ENCODE assay signal across 9 cellular contexts in genomic region chrX:15761564-15762191, GRCh38. TPM values are rescaled to one million over a fixed set of nuclear protein-coding genes. Genes with fewer than 3 reads are reported as not detected.
DNase-seq lines count a peak whose midpoint lies in the region; ATAC-seq, FAIRE-seq and TF ChIP-seq lines count a peak whose summit lies in the region.
"Had no signal": no experiment of that assay in that cellular context is flagged by ENCODE, and none has a peak within 500 bp of the region (broad histone marks: within the 10 kb centered on the region; RNA-seq: fewer than 3 reads in every experiment).

No MANE protein-coding gene starts in this region.

- peak; percentile 44; the same call in 1 of the 3 replicates for ATAC-seq in HepG2
- peak; percentile 52 for ATAC-seq in upper lobe of right lung
- ATAC-seq in GM19324 (IDR thresholded peaks at IDR 0.05; ENCODE audit: low FRiP score, unreplicated experiment) = no peak

- no peaks in the 10 kb centered on the region for H3K79me2 ChIP-seq in OCI-LY3 (ENCODE audit: low read length)
- H3K79me2 ChIP-seq in HepG2 (ENCODE audit: insufficient read depth, low read length) = no peaks in the 10 kb centered on the region

- no peaks in the 10 kb centered on the region for H3K36me3 ChIP-seq in OCI-LY3 (replicated peaks; ENCODE audit: low read depth, low read length)
- H3K36me3 ChIP-seq in brain microvascular endothelial cell (replicated peaks) = no peaks in the 10 kb centered on the region
- no peaks in the 10 kb centered on the region for H3K36me3 ChIP-seq in HepG2 (replicated peaks in 1 of 2; ENCODE audit: control insufficient read depth in 1 of 2, insufficient read depth in 2 of 2, low read length in 2 of 2)
- no peaks in the 10 kb centered on the region for H3K36me3 ChIP-seq in upper lobe of right lung
- H3K36me3 ChIP-seq: BLaER1 had no signal

- WGBS in HepG2 (ENCODE audit: low lambda C conversion rate) = 94% methylated on average over 5 of the region's 8 CpGs

- TF ChIP-seq POLR2A in HepG2 (IDR thresholded peaks at IDR 0.05; ENCODE audit: insufficient read depth in 1 of 2, low read depth in 2 of 2, low read length in 2 of 2) = no peak

- no peak overlapping the region for H3K27ac ChIP-seq in OCI-LY3 (ENCODE audit: low read length)
- no peak overlapping the region for H3K27ac ChIP-seq in brain microvascular endothelial cell
- H3K27ac ChIP-seq in HepG2 (ENCODE audit: extremely low read length, insufficient read depth, low read length) = no peak overlapping the region
- H3K27ac ChIP-seq in upper lobe of right lung = no peak overlapping the region
- H3K27ac ChIP-seq: BLaER1 had no signal

- intact Hi-C loops in HepG2 (cut with micrococcal nuclease; ENCODE audit: unreplicated experiment) = loop anchor here (2.0 to 10.0 kb wide), 2 partner anchors 213 to 375 kb away; no protein-coding TSS in a partner anchor
- intact Hi-C loops in upper lobe of right lung (cut with DNase I) = no loop called here

- H4K20me1 ChIP-seq in OCI-LY3 (ENCODE audit: insufficient read depth, low read length) (no peaks in the 10 kb centered on the region), HepG2 (ENCODE audit: insufficient read depth, low read length) (no peaks in the 10 kb centered on the region)

- CTCF ChIA-PET in HepG2 (lab: Yijun Ruan, JAX; ENCODE audit: low intra/inter-chr PET ratio, low total read pairs) = no interaction called here

- no TSS peak for BruUV-seq in HepG2 (replicated peaks; lab: Mats Ljungman, UMichigan)

- POLR2A ChIA-PET in HepG2 (lab: Yijun Ruan, JAX) = no interaction called here

- H3K4me2 ChIP-seq in OCI-LY3 (ENCODE audit: low read length) (no peak overlapping the region), HepG2 (ENCODE audit: low read depth, low read length) (no peak overlapping the region)
- H3K4me2 ChIP-seq: BLaER1 had no signal

- H3K9ac ChIP-seq in OCI-LY3 (ENCODE audit: low read length) = no peak overlapping the region
- no peak overlapping the region for H3K9ac ChIP-seq in HepG2 (ENCODE audit: insufficient read depth, low read depth, low read length)
- H3K9ac ChIP-seq: BLaER1 had no signal

- TF ChIP-seq CTCF in GM20000 (IDR thresholded peaks at IDR 0.05; ENCODE audit: extremely low read depth, missing control alignments) (no peak), OCI-LY3 (IDR thresholded peaks at IDR 0.05; ENCODE audit: low read depth, low read length) (peak; percentile 62), brain microvascular endothelial cell (IDR thresholded peaks at IDR 0.05; ENCODE audit: low read depth, low read length, missing control alignments) (peak; percentile 90), HepG2 (CRISPR knock-in tag; IDR thresholded peaks at IDR 0.05) (peak; percentile 49), upper lobe of right lung (IDR thresholded peaks at IDR 0.05) (peak; percentile 65)

- H3K9me3 ChIP-seq in OCI-LY3 (ENCODE audit: insufficient read depth, low read length) (no peaks in the 10 kb centered on the region), HepG2 (ENCODE audit: low read length) (no peaks in the 10 kb centered on the region), upper lobe of right lung (no peaks in the 10 kb centered on the region)
- H3K9me3 ChIP-seq: BLaER1 had no signal

- H2AFZ ChIP-seq in OCI-LY3 (ENCODE audit: low read depth, low read length) = no peak overlapping the region
- H2AFZ ChIP-seq in HepG2 (ENCODE audit: low read length) = no peak overlapping the region

- in situ Hi-C loops in brain microvascular endothelial cell (cut with HindIII; ENCODE audit: low pct_ligation_motif_present, low sequenced_read_pairs) = no loop called here
- in situ Hi-C loops in HepG2 (cut with HindIII; ENCODE audit: extremely low pct_ligation_motif_present, low pct_unique_long_range_greater_than_20kb) = no loop called here

- H3K4me3 ChIP-seq in OCI-LY3 (ENCODE audit: low read length) (no peak overlapping the region), brain microvascular endothelial cell (ENCODE audit: low read depth, low read length) (no peak overlapping the region), HepG2 (replicated peaks in 1 of 3; ENCODE audit: insufficient read depth in 1 of 3, low read depth in 2 of 3, low read length in 3 of 3) (no peak overlapping the region), upper lobe of right lung (no peak overlapping the region)
- H3K4me3 ChIP-seq: BLaER1 had no signal

- no peak for TF ChIP-seq RAD21 in HepG2 (CRISPR knock-in tag; IDR thresholded peaks at IDR 0.05)

- FAIRE-seq in HepG2 (lab: Jason Lieb, UNC) = no peak

- DNase-seq in NCI-H1105 treated with DMSO at 0.1 percent for 48 hours (lab: John Stamatoyannopoulos, UW) = peak; percentile 1
- DNase-seq in NCI-H1105 (lab: John Stamatoyannopoulos, UW) = no peak
- DNase-seq in GM20000 (ENCODE audit: low spot score) = peak; percentile 25
- DNase-seq in brain microvascular endothelial cell = peak; percentile 38
- DNase-seq in HepG2 (ENCODE audit: low spot score) = no peak
- DNase-seq in upper lobe of right lung = no peak

- no peak for TF ChIP-seq EP300 in HepG2 (IDR thresholded peaks at IDR 0.05; ENCODE audit: low read depth in 2 of 2, low read length in 2 of 2)
- no peak for TF ChIP-seq EP300 in HepG2 (CRISPR knock-in tag; IDR thresholded peaks at IDR 0.05; ENCODE audit: borderline replicate concordance)

- H3K27me3 ChIP-seq in OCI-LY3 (ENCODE audit: low read depth, low read length) = no peaks in the 10 kb centered on the region
- no peaks in the 10 kb centered on the region for H3K27me3 ChIP-seq in brain microvascular endothelial cell (replicated peaks)
- H3K27me3 ChIP-seq in HepG2 (ENCODE audit: control insufficient read depth in 1 of 2, insufficient read depth in 2 of 2, low read length in 2 of 2) = no peaks in the 10 kb centered on the region
- H3K27me3 ChIP-seq in upper lobe of right lung = no peaks in the 10 kb centered on the region

- H3K4me1 ChIP-seq in OCI-LY3 (ENCODE audit: low read length) (peaks cover 2% of the 10 kb centered on the region; the same call in 1 of the 2 replicates), HepG2 (ENCODE audit: insufficient read depth, low read length) (no peaks in the 10 kb centered on the region), upper lobe of right lung (no peaks in the 10 kb centered on the region)
- H3K4me1 ChIP-seq: BLaER1 had no signal

TF ChIP-seq in HepG2, 621 proteins besides CTCF, POLR2A, EP300 and RAD21:
- no peak for TF ChIP-seq JUND (CRISPR knock-in tag; IDR thresholded peaks at IDR 0.05)
- TF ChIP-seq RFX5 (IDR thresholded peaks at IDR 0.05; ENCODE audit: low read depth, low read length) = no peak
- TF ChIP-seq STAG1 (CRISPR knock-in tag; IDR thresholded peaks at IDR 0.05) = peak; percentile 46
- no peak for TF ChIP-seq TBX2 (CRISPR knock-in tag; IDR thresholded peaks at IDR 0.05; ENCODE audit: borderline replicate concordance)
- no peak for TF ChIP-seq ZBTB21 (CRISPR knock-in tag; IDR thresholded peaks at IDR 0.05)
- no peak for TF ChIP-seq ZNF878 (CRISPR knock-in tag; IDR thresholded peaks at IDR 0.05)

RNA-seq across cellular contexts. Expression of gene CA5B, which starts 23.6 kb away (rescaled TPM):
- total RNA-seq in HepG2 (2016; rRNA removed; fragmentation: Illumina TruSeq; extraction: Trizol) = 1.7 and 2.3 TPM in 2 replicates
- 1.3 and 2.4 TPM in 2 replicates for total RNA-seq in HepG2 (2016; cell fraction: cytosol; rRNA removed; fragmentation: Illumina TruSeq; extraction: Trizol; ENCODE audit: low read depth)
- total RNA-seq in HepG2 (2016; cell fraction: insoluble cytoplasmic fraction; rRNA removed; fragmentation: Illumina TruSeq; extraction: Trizol) = 1.6 and 3.5 TPM in 2 replicates
- total RNA-seq in HepG2 (2016; cell fraction: membrane; rRNA removed; fragmentation: Illumina TruSeq; extraction: Trizol) = 1.3 and 2.4 TPM in 2 replicates
- total RNA-seq in HepG2 (2016; cell fraction: nucleus; rRNA removed; fragmentation: Illumina TruSeq; extraction: Trizol) = 5.5 and 5.6 TPM in 2 replicates
- 1.8 and 2.2 TPM in 2 replicates for polyA plus RNA-seq in HepG2 (2011; rRNA removed)
- 1.2 and 1.8 TPM in 2 replicates for polyA plus RNA-seq in HepG2 (2011; cell fraction: cytosol; rRNA removed)
- polyA plus RNA-seq in HepG2 (2011; cell fraction: nucleus; rRNA removed) = 3.3 and 4.2 TPM in 2 replicates
- polyA plus RNA-seq in HepG2 (2012) = 0.89 and 1.7 TPM in 2 replicates
- 0.38 and 0.59 TPM in 2 replicates for polyA plus RNA-seq in HepG2 (2016; cell fraction: cytosol; fragmentation: Illumina TruSeq; extraction: Trizol; ENCODE audit: low read depth)
- 1.3 and 1.9 TPM in 2 replicates for polyA plus RNA-seq in HepG2 (2016; cell fraction: insoluble cytoplasmic fraction; fragmentation: Illumina TruSeq; extraction: Trizol; ENCODE audit: low read depth)
- polyA plus RNA-seq in HepG2 (2016; cell fraction: membrane; fragmentation: Illumina TruSeq; extraction: Trizol; ENCODE audit: low read depth) = 0.49 and 1.0 TPM in 2 replicates
- 6.4 and 6.6 TPM in 2 replicates for polyA plus RNA-seq in HepG2 (2016; cell fraction: nucleus; fragmentation: Illumina TruSeq; extraction: Trizol; ENCODE audit: insufficient read depth, low read depth)
- 5.5 and 9.5 TPM in 2 replicates for polyA minus RNA-seq in HepG2 (2011; rRNA and poly(A)+ RNA removed; ENCODE audit: low replicate concordance)
- polyA minus RNA-seq in HepG2 (2011; cell fraction: cytosol; rRNA and poly(A)+ RNA removed) = 0.44 and 1.2 TPM in 2 replicates
- polyA minus RNA-seq in HepG2 (2011; cell fraction: nucleus; rRNA and poly(A)+ RNA removed) = 12.1 and 12.4 TPM in 2 replicates
- total RNA-seq in upper lobe of right lung = 11.2 TPM

RNA-seq across cellular contexts. Expression of gene ZRSR2, which starts 28.6 kb away (rescaled TPM):
- total RNA-seq in HepG2 (2016; rRNA removed; fragmentation: Illumina TruSeq; extraction: Trizol) (3.6 and 4.9 TPM in 2 replicates), upper lobe of right lung (9.5 TPM)
- 0.71 and 0.97 TPM in 2 replicates for total RNA-seq in HepG2 (2016; cell fraction: cytosol; rRNA removed; fragmentation: Illumina TruSeq; extraction: Trizol; ENCODE audit: low read depth)
- 3.3 and 5.0 TPM in 2 replicates for total RNA-seq in HepG2 (2016; cell fraction: insoluble cytoplasmic fraction; rRNA removed; fragmentation: Illumina TruSeq; extraction: Trizol)
- 1.4 and 2.2 TPM in 2 replicates for total RNA-seq in HepG2 (2016; cell fraction: membrane; rRNA removed; fragmentation: Illumina TruSeq; extraction: Trizol)
- total RNA-seq in HepG2 (2016; cell fraction: nucleus; rRNA removed; fragmentation: Illumina TruSeq; extraction: Trizol) = 4.4 and 4.8 TPM in 2 replicates
- polyA plus RNA-seq in HepG2 (2011; rRNA removed) = 2.8 and 3.6 TPM in 2 replicates
- polyA plus RNA-seq in HepG2 (2011; cell fraction: cytosol; rRNA removed) = 1.8 and 2.3 TPM in 2 replicates
- 2.9 and 3.8 TPM in 2 replicates for polyA plus RNA-seq in HepG2 (2011; cell fraction: nucleus; rRNA removed)
- 4.6 and 4.8 TPM in 2 replicates for polyA plus RNA-seq in HepG2 (2012)
- polyA plus RNA-seq in HepG2 (2016; cell fraction: cytosol; fragmentation: Illumina TruSeq; extraction: Trizol; ENCODE audit: low read depth) = 1.7 TPM in 2 replicates
- polyA plus RNA-seq in HepG2 (2016; cell fraction: insoluble cytoplasmic fraction; fragmentation: Illumina TruSeq; extraction: Trizol; ENCODE audit: low read depth) = 6.2 and 6.8 TPM in 2 replicates
- polyA plus RNA-seq in HepG2 (2016; cell fraction: membrane; fragmentation: Illumina TruSeq; extraction: Trizol; ENCODE audit: low read depth) = 2.0 and 2.6 TPM in 2 replicates
- polyA plus RNA-seq in HepG2 (2016; cell fraction: nucleus; fragmentation: Illumina TruSeq; extraction: Trizol; ENCODE audit: insufficient read depth, low read depth) = 12.9 and 14.2 TPM in 2 replicates
- 0.12 and 2.1 TPM in 2 replicates for polyA minus RNA-seq in HepG2 (2011; rRNA and poly(A)+ RNA removed; ENCODE audit: low replicate concordance)
- 0.79 TPM in 1 of 2 replicates, not detected in the other for polyA minus RNA-seq in HepG2 (2011; cell fraction: cytosol; rRNA and poly(A)+ RNA removed)
- polyA minus RNA-seq in HepG2 (2011; cell fraction: nucleus; rRNA and poly(A)+ RNA removed) = 2.4 and 4.2 TPM in 2 replicates

Comparison
In these comparisons a context has a peak if more than half of its experiments do, and no peak if none do; other contexts are left out.
1. DNase-seq: peak in NCI-H1105 treated with DMSO at 0.1 percent for 48 hours (single experiment), GM20000 (single experiment) and brain microvascular endothelial cell (single experiment); none in NCI-H1105 (single experiment), HepG2 (single experiment) and upper lobe of right lung (single experiment).